9 cellular contexts compared by ENCODE assay signal in the genomic region with DNA sequence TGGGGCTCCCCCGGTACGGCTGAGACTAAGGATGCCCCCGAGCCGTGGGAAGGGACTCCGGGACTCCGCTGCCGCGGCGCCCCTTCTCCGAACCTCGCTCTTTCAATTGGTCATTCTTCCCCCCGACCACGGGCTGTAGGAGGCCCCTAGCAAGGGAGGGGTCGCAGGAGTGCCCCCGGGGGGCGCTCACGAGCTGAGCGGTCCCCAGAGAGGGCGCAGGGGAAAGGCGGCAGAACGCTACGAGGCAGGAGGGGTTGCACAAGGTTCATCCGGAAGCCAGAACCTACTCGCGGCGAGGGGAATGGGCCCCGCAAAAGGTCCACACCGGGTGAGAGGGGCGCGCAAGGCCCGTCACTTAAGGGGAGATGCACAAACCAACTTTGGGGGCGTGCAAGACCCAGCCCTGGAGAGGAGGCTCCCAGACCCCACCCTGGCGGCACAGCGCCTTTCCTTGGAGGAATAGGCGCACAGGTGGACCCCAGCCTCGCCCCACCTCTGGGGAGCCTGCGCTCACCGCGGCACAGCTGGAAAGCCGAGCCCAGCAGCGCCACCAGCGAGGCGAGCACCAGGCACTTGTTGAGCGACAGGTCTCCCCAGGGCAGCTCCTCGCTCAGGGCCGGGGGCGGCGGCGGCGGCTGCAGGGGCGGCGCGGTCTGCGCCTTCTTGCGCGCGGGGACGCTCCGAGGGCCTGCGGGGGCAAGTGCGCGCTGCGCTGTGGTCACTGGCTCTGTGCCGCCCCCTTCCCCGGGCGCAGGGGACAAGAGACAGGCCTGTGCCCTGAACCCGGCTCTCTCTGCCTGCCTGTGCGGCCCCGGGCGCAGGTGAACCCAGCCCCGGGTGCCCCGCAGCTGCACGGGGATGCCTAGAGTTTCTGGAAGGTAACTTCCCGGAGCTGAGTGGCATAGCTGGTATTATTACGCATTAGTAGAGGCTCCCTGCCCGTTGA. TPM values are rescaled to one million over a fixed set of nuclear protein-coding genes. Genes with fewer than 3 reads are reported as not detected.
A peak's percentile ranks its signal among the peaks of the same experiment; 100 is the strongest.
DNase-seq lines count a peak whose midpoint lies in the region; ATAC-seq and TF ChIP-seq lines count a peak whose summit lies in the region.
"Had no signal": no experiment of that assay in that cellular context is flagged by ENCODE, and none has a peak within 500 bp of the region (broad histone marks: within the 10 kb centered on the region; RNA-seq: fewer than 3 reads in every experiment).

No MANE protein-coding gene starts in this region.

- H3K4me3 Mint-ChIP-seq in neural progenitor cell = peak overlapping the region; percentile 65

- intact Hi-C loops in uterus (cut with DNase I; ENCODE audit: low total_unique reads) = no loop called here

- ATAC-seq in GM19351 (IDR thresholded peaks at IDR 0.05; ENCODE audit: unreplicated experiment) = no peak

- H3K36me3 ChIP-seq in GM06990 (ENCODE audit: control insufficient read depth, insufficient read depth, low read length) (peaks cover 3% of the 10 kb centered on the region; the same call in 1 of the 2 replicates), neural progenitor cell (no peaks in the 10 kb centered on the region), uterus (no peaks in the 10 kb centered on the region)
- H3K36me3 ChIP-seq: right lobe of liver had no signal

- H3K27ac Mint-ChIP-seq in neural progenitor cell = no peak overlapping the region

- H3K4me1 Mint-ChIP-seq in neural progenitor cell = peaks cover 4% of the 10 kb centered on the region

- TF ChIP-seq POLR2A in uterus (IDR thresholded peaks at IDR 0.05) = no peak

- H3K4me1 ChIP-seq in neural progenitor cell (peaks cover 10% of the 10 kb centered on the region), uterus (peaks cover 0 to 30% of the 10 kb centered on the region in 2 donors)

- H3K9ac ChIP-seq in neural progenitor cell = peak overlapping the region; percentile 12

- DNase-seq in GM06990 (ENCODE audit: extremely low read depth, insufficient read length) = no peak
- DNase-seq in NOMO-1 treated with DMSO at 0.1 percent for 48 hours (lab: John Stamatoyannopoulos, UW; ENCODE audit: unreplicated experiment) = peak; percentile 59
- DNase-seq in astrocyte of the spinal cord (ENCODE audit: low read depth, low spot score) = no peak
- DNase-seq in neural progenitor cell (ENCODE audit: low spot score) = peak; percentile 83
- DNase-seq in NCI-H2029 treated with DMSO at 0.1 percent for 48 hours (lab: John Stamatoyannopoulos, UW) = no peak
- no peak for DNase-seq in RWPE1 (ENCODE audit: low spot score)
- no peak for DNase-seq in uterus
- DNase-seq: right lobe of liver had no signal

- CTCF ChIA-PET in RWPE1 (lab: Yijun Ruan, JAX) = interaction anchor here (0.6 to 1.0 kb wide), 2 partner anchors 9 to 101 kb away, joined by 4 to 5 read pairs; no protein-coding TSS in a partner anchor

- no peaks in the 10 kb centered on the region for H3K36me3 Mint-ChIP-seq in neural progenitor cell

- POLR2A ChIA-PET in RWPE1 (lab: Yijun Ruan, JAX; ENCODE audit: low non-redundant PET) = no interaction called here

- peaks cover 4% of the 10 kb centered on the region for H4K20me1 ChIP-seq in neural progenitor cell (ENCODE audit: low read depth)

- TF ChIP-seq CTCF in GM06990 (IDR thresholded peaks at IDR 0.05; ENCODE audit: insufficient read depth, low read length, poor library complexity, severe bottlenecking) (peak; percentile 68), astrocyte of the spinal cord (IDR thresholded peaks at IDR 0.05; ENCODE audit: low read depth, low read length) (peak; percentile 30), neural progenitor cell (IDR thresholded peaks at IDR 0.05) (peak; percentile 61), RWPE1 (conservative IDR thresholded peaks at IDR 0.05; ENCODE audit: low read depth) (no peak), uterus (IDR thresholded peaks at IDR 0.05) (no peak)

- H3K27ac ChIP-seq in neural progenitor cell (no peak overlapping the region), RWPE1 (no peak overlapping the region), uterus (no peak overlapping the region)
- H3K27ac ChIP-seq: right lobe of liver had no signal

- H3K27me3 ChIP-seq in GM06990 (replicated peaks; ENCODE audit: control insufficient read depth, insufficient read depth, low read length) (no peaks in the 10 kb centered on the region; the same call in 1 of the 2 replicates), neural progenitor cell (peaks cover 20% of the 10 kb centered on the region), uterus (peaks cover 0 to 25% of the 10 kb centered on the region in 2 donors)

- H3K4me3 ChIP-seq in GM06990 (replicated peaks; ENCODE audit: low read depth, low read length) = no peak overlapping the region
- no peak overlapping the region for H3K4me3 ChIP-seq in astrocyte of the spinal cord (ENCODE audit: low read depth, low read length)
- peak overlapping the region; percentile 58 for H3K4me3 ChIP-seq in neural progenitor cell
- no peak overlapping the region for H3K4me3 ChIP-seq in uterus
- H3K4me3 ChIP-seq: right lobe of liver had no signal

- H3K4me2 ChIP-seq in neural progenitor cell = peak overlapping the region; percentile 98

- no peaks in the 10 kb centered on the region for H3K79me2 ChIP-seq in neural progenitor cell (ENCODE audit: low read depth)

- H2AFZ ChIP-seq in neural progenitor cell (replicated peaks) = peak overlapping the region; percentile 76

- H3K9me3 ChIP-seq in neural progenitor cell (ENCODE audit: low read depth) (no peaks in the 10 kb centered on the region), uterus (no peaks in the 10 kb centered on the region)
- H3K9me3 ChIP-seq: right lobe of liver had no signal

- peaks cover 25% of the 10 kb centered on the region for H3F3A ChIP-seq in neural progenitor cell (ENCODE audit: low read depth)

- peaks cover 11% of the 10 kb centered on the region for H3K27me3 Mint-ChIP-seq in neural progenitor cell (ENCODE audit: insufficient read depth, low read depth)

- no peaks in the 10 kb centered on the region for H3K9me3 Mint-ChIP-seq in neural progenitor cell

- in situ Hi-C loops in astrocyte of the spinal cord (cut with HindIII; ENCODE audit: low sequenced_read_pairs) = no loop called here

RNA-seq across cellular contexts. Expression of gene JSRP1, which starts 2.8 kb away (rescaled TPM):
- total RNA-seq in neural progenitor cell (ENCODE audit: low replicate concordance) = 0.12 TPM in 1 of 2 replicates, not detected in the other
- total RNA-seq in uterus = not detected

RNA-seq across cellular contexts. Expression of gene AMH, which starts 4.3 kb away (rescaled TPM):
- total RNA-seq in neural progenitor cell (ENCODE audit: low replicate concordance) (3.5 and 22.4 TPM in 2 replicates), uterus (1 to 10 TPM in 1 of 4 donors, under 1 TPM in 1, not detected in 2; 0.35 to 3.5 TPM)

RNA-seq across cellular contexts. Expression of gene SF3A2, which starts 16.8 kb away (rescaled TPM):
- 14.4 and 50.7 TPM in 2 replicates for total RNA-seq in neural progenitor cell (ENCODE audit: low replicate concordance)
- total RNA-seq in uterus = 100 to 1,000 TPM in 1 of 4 donors, 10 to 100 TPM in 3; 33.2 to 107 (median 50.6) TPM

RNA-seq across cellular contexts. Expression of gene PLEKHJ1, which starts 17.2 kb away (rescaled TPM):
- total RNA-seq in neural progenitor cell (ENCODE audit: low replicate concordance) = 77.6 and 145 TPM in 2 replicates
- total RNA-seq in uterus = 10 to 100 TPM in 3 of 4 donors, 1 to 10 TPM in 1; 5.9 to 56.7 (median 30.1) TPM

RNA-seq across cellular contexts. Expression of gene PEAK3, which starts 28.6 kb away (rescaled TPM):
- not detected in 2 replicates for total RNA-seq in neural progenitor cell (ENCODE audit: low replicate concordance)
- total RNA-seq in uterus = under 1 TPM in 2 of 4 donors, not detected in 2; 0.26 to 0.40 TPM

Comparison
In these comparisons a context has a peak if more than half of its experiments do, and no peak if none do; other contexts are left out.
1. DNase-seq: peak in NOMO-1 treated with DMSO at 0.1 percent for 48 hours (single experiment) and neural progenitor cell (single experiment); none in GM06990 (single experiment), astrocyte of the spinal cord (single experiment), NCI-H2029 treated with DMSO at 0.1 percent for 48 hours (single experiment), RWPE1 (single experiment) and uterus (0 of 2).
2. CTCF ChIP-seq: peak in GM06990 (single experiment), astrocyte of the spinal cord (single experiment) and neural progenitor cell (single experiment); none in RWPE1 (single experiment) and uterus (0 of 4).